1 cellular context compared by ENCODE assay signal in genomic region chr22:32823024-32823730, GRCh38.
TF ChIP-seq lines count a peak whose summit lies in the region.

No MANE protein-coding gene starts in this region.

TF ChIP-seq in HepG2, 621 proteins besides CTCF, POLR2A, EP300 and RAD21 (continued from another document):
- TF ChIP-seq SMC3 (IDR thresholded peaks at IDR 0.05; ENCODE audit: low read length) (peak; percentile 80; the same call in 1 of the 2 replicates), TEAD3 (CRISPR knock-in tag; optimal IDR thresholded peaks at IDR 0.05; ENCODE audit: borderline replicate concordance) (peak; percentile 16), ZBTB33 (CRISPR knock-in tag; IDR thresholded peaks at IDR 0.05) (peak; percentile 66), ZNF883 (CRISPR knock-in tag; IDR thresholded peaks at IDR 0.05; ENCODE audit: not compliant biosample characterization) (no peak), KDM2A (CRISPR knock-in tag; IDR thresholded peaks at IDR 0.05; ENCODE audit: borderline replicate concordance, low read depth) (0 out of 2 replicates have a peak, but pooled peaks have one; percentile 29), ZNF251 (CRISPR knock-in tag; IDR thresholded peaks at IDR 0.05) (no peak), ZNF687 (CRISPR knock-in tag; IDR thresholded peaks at IDR 0.05) (peak; percentile 13; the same call in 1 of the 2 replicates)
